26 cellular contexts compared by ENCODE assay signal in the genomic region with DNA sequence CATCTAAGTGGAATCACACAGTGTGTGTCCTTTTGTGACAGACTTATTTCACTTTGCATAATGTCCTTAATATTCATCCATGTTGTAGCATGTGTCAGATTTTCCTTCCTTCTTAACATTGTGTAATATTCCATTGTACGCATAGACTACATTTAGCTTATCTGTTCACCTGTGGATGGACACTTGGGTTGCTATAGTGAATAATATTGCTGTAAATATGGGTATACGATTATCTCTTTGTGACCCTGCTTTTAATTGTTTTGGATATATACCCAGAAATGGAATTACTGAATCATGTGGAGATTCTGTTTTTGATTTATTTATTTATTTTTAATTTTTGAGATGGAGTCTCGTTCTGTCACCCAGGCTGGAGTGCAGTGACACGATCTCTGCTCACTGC.
DNase-seq lines count a peak whose midpoint lies in the region; ATAC-seq and TF ChIP-seq lines count a peak whose summit lies in the region.
"Had no signal": no experiment of that assay in that cellular context is flagged by ENCODE, and none has a peak within 500 bp of the region (broad histone marks: within the 10 kb centered on the region; RNA-seq: fewer than 3 reads in every experiment).

No MANE protein-coding gene starts in this region.

- peak overlapping the region; percentile 82 to 98 (median 91) for H3K4me2 ChIP-seq in BLaER1 treated with 17β-estradiol and CSF1 and Interleukin-3, amounts not matched to agents 10 nM and 100 nM
- H3K4me2 ChIP-seq in HCT116 (ENCODE audit: low read length) = no peak overlapping the region
- H3K4me2 ChIP-seq: A549, PC-9 had no signal

- ATAC-seq in HCT116 = no peak
- no peak for ATAC-seq in GM19351 (IDR thresholded peaks at IDR 0.05; ENCODE audit: unreplicated experiment)
- ATAC-seq in heart left ventricle = no peak
- ATAC-seq: A549, GM12878, sciatic nerve had no signal

- no peak for TF ChIP-seq RAD21 in HCT116 (IDR thresholded peaks at IDR 0.05; ENCODE audit: low read depth)

- H3K9ac ChIP-seq in BLaER1 treated with 17β-estradiol and CSF1 and Interleukin-3, amounts not matched to agents 10 nM and 100 nM = no peak overlapping the region; a peak in 1 of 22 replicates
- H3K9ac ChIP-seq in HCT116 (ENCODE audit: low read length) = no peak overlapping the region
- H3K9ac ChIP-seq: GM23248 had no signal

- peaks cover 72% of the 10 kb centered on the region for H3K4me1 Mint-ChIP-seq in activated CD4-positive, alpha-beta memory T cell treated with anti-CD3 and anti-CD28 coated beads, Interleukin-2, amount 10 ng/mL, durations not matched to agents 7 days and 5 days
- peaks cover 58% of the 10 kb centered on the region for H3K4me1 Mint-ChIP-seq in activated CD4-positive, alpha-beta memory T cell treated with anti-CD3 and anti-CD28 coated beads for 36 hours (ENCODE audit: low read depth)
- peaks cover 89% of the 10 kb centered on the region for H3K4me1 Mint-ChIP-seq in dendritic cell treated with granulocyte-macrophage colony-stimulating factor and Interleukin-4, amounts not matched to agents 40 ng/mL and 50 ng/mL, for 4 days (ENCODE audit: low read depth)

- peak overlapping the region; percentile 32 for H2AFZ ChIP-seq in HCT116 (ENCODE audit: low read depth, low read length, poor library complexity, severe bottlenecking)
- H2AFZ ChIP-seq: GM23248, PC-9 had no signal

- no peaks in the 10 kb centered on the region for H3K27me3 ChIP-seq in BLaER1 treated with 17β-estradiol and CSF1 and Interleukin-3, amounts not matched to agents 10 nM and 100 nM
- H3K27me3 ChIP-seq in HCT116 (ENCODE audit: insufficient read depth, low read length) (no peaks in the 10 kb centered on the region), heart left ventricle (no peaks in the 10 kb centered on the region)
- H3K27me3 ChIP-seq: neutrophil, stomach had no signal

- POLR2A ChIA-PET in activated CD4-positive, alpha-beta memory T cell treated with anti-CD3 and anti-CD28 coated beads, Interleukin-2, amount 10 ng/mL, durations not matched to agents 7 days and 5 days (lab: Charles Lee) = interaction anchor here (4.0 to 16.4 kb wide), 2 partner anchors 28 to 45 kb away, joined by 63 to 270 read pairs; no protein-coding TSS in a partner anchor
- POLR2A ChIA-PET in activated CD4-positive, alpha-beta memory T cell treated with anti-CD3 and anti-CD28 coated beads for 36 hours (lab: Charles Lee) = interaction anchor here (10.5 kb wide), 1 partner anchor 30 kb away, joined by 148 read pairs; no protein-coding TSS in a partner anchor
- POLR2A ChIA-PET in HCT116 (lab: Charles Lee) = no interaction called here

- DNase-seq in activated CD4-positive, alpha-beta memory T cell treated with anti-CD3 and anti-CD28 coated beads, Interleukin-2, amount 10 ng/mL, durations not matched to agents 7 days and 5 days = no peak
- DNase-seq in activated CD4-positive, alpha-beta memory T cell treated with anti-CD3 and anti-CD28 coated beads for 36 hours = no peak
- DNase-seq in HCT116 (ENCODE audit: low read depth, low spot score) = no peak
- DNase-seq in heart left ventricle = no peak
- no peak for DNase-seq in coronary artery (ENCODE audit: low spot score)
- DNase-seq: activated CD4-positive, alpha-beta T cell treated with anti-CD3 and anti-CD28 coated beads for 1 hour; caudate nucleus; erythroblast; GM23248; mesendoderm; MV-4-11; NCI-H1436 treated with DMSO at 0.1 percent for 48 hours; NCI-H345; NCI-H69; PC-9; stimulated activated CD8-positive, alpha-beta memory T cell treated with anti-CD3 and anti-CD28 coated beads, Interleukin-4, amount 100 ng/mL, for 48 hours; stomach had no signal

- 92 to 95% (median 94%) methylated on average over 4 of the region's 4 CpGs for WGBS in heart left ventricle, 4 donors

- peaks cover 25% of the 10 kb centered on the region for H3K36me3 Mint-ChIP-seq in activated CD4-positive, alpha-beta memory T cell treated with anti-CD3 and anti-CD28 coated beads, Interleukin-2, amount 10 ng/mL, durations not matched to agents 7 days and 5 days (ENCODE audit: low read depth)
- H3K36me3 Mint-ChIP-seq in activated CD4-positive, alpha-beta memory T cell treated with anti-CD3 and anti-CD28 coated beads for 36 hours = peaks cover 2% of the 10 kb centered on the region
- no peaks in the 10 kb centered on the region for H3K36me3 Mint-ChIP-seq in dendritic cell treated with granulocyte-macrophage colony-stimulating factor and Interleukin-4, amounts not matched to agents 40 ng/mL and 50 ng/mL, for 4 days (ENCODE audit: low read depth)

- no peaks in the 10 kb centered on the region for H3K9me3 Mint-ChIP-seq in activated CD4-positive, alpha-beta memory T cell treated with anti-CD3 and anti-CD28 coated beads, Interleukin-2, amount 10 ng/mL, durations not matched to agents 7 days and 5 days
- no peaks in the 10 kb centered on the region for H3K9me3 Mint-ChIP-seq in activated CD4-positive, alpha-beta memory T cell treated with anti-CD3 and anti-CD28 coated beads for 36 hours
- H3K9me3 Mint-ChIP-seq in dendritic cell treated with granulocyte-macrophage colony-stimulating factor and Interleukin-4, amounts not matched to agents 40 ng/mL and 50 ng/mL, for 4 days = no peaks in the 10 kb centered on the region

- peaks cover 49 to 90% (median 83%) of the 10 kb centered on the region in 10 experiments for H3K4me1 ChIP-seq in BLaER1 treated with 17β-estradiol and CSF1 and Interleukin-3, amounts not matched to agents 10 nM and 100 nM
- peaks cover 16 to 26% of the 10 kb centered on the region in 2 experiments; a peak in 3 of 4 replicates for H3K4me1 ChIP-seq in HCT116 (ENCODE audit: control insufficient read depth in 1 of 2, insufficient read depth in 2 of 2, low read length in 2 of 2)
- H3K4me1 ChIP-seq in heart left ventricle = peaks cover 0 to 53% (median 16%) of the 10 kb centered on the region in 12 donors

- peaks cover 0 to 13% (median 7%) of the 10 kb centered on the region in 11 experiments; a peak in 9 of 22 replicates for H3K9me3 ChIP-seq in BLaER1 treated with 17β-estradiol and CSF1 and Interleukin-3, amounts not matched to agents 10 nM and 100 nM (replicated peaks in 1 of 11)
- no peaks in the 10 kb centered on the region for H3K9me3 ChIP-seq in HCT116 (ENCODE audit: control insufficient read depth in 1 of 2, insufficient read depth in 1 of 2, low read depth in 1 of 2, low read length in 2 of 2)
- no peaks in the 10 kb centered on the region for H3K9me3 ChIP-seq in heart left ventricle
- H3K9me3 ChIP-seq: A549, neutrophil, stomach had no signal

- no peaks in the 10 kb centered on the region for H3K79me2 ChIP-seq in HCT116 (ENCODE audit: insufficient read depth, low read length)

- BruUV-seq in HCT116 (replicated peaks; lab: Mats Ljungman, UMichigan) = no TSS peak

- RAD21 ChIA-PET in HCT116 (lab: Charles Lee; ENCODE audit: low non-redundant PET in 1 of 2, low total read pairs in 2 of 2, uncharacterized antibody in 2 of 2, unreplicated experiment in 2 of 2) = no interaction called here

- TF ChIP-seq CTCF in HCT116 (IDR thresholded peaks at IDR 0.05 in 2 of 3, conservative IDR thresholded peaks at IDR 0.05 in 1 of 3; ENCODE audit: borderline replicate concordance in 1 of 3, insufficient read depth in 1 of 3, low read depth in 2 of 3, low read length in 2 of 3) (no peak), heart left ventricle (IDR thresholded peaks at IDR 0.05) (no peak), coronary artery (IDR thresholded peaks at IDR 0.05) (no peak)

- CTCF ChIA-PET in activated CD4-positive, alpha-beta memory T cell treated with anti-CD3 and anti-CD28 coated beads, Interleukin-2, amount 10 ng/mL, durations not matched to agents 7 days and 5 days (lab: Charles Lee) = interaction anchor here (4.2 kb wide), 1 partner anchor 55 kb away, joined by 16 read pairs; no protein-coding TSS in a partner anchor
- CTCF ChIA-PET in activated CD4-positive, alpha-beta memory T cell treated with anti-CD3 and anti-CD28 coated beads for 36 hours (lab: Charles Lee) = interaction anchor here (2.6 to 3.2 kb wide), 2 partner anchors 54 to 369 kb away, joined by 9 to 14 read pairs; no protein-coding TSS in a partner anchor
- CTCF ChIA-PET in HCT116 (lab: Charles Lee) = no interaction called here

- H4K20me1 ChIP-seq in BLaER1 treated with 17β-estradiol and CSF1 and Interleukin-3, amounts not matched to agents 10 nM and 100 nM = no peaks in the 10 kb centered on the region
- no peaks in the 10 kb centered on the region for H4K20me1 ChIP-seq in HCT116 (ENCODE audit: insufficient read depth)

- no peaks in the 10 kb centered on the region for H3K9me2 ChIP-seq in HCT116 (ENCODE audit: insufficient read depth)

- no peak overlapping the region for H3K4me3 ChIP-seq in BLaER1 treated with 17β-estradiol and CSF1 and Interleukin-3, amounts not matched to agents 10 nM and 100 nM
- no peak overlapping the region for H3K4me3 ChIP-seq in HCT116 (replicated peaks in 1 of 2; ENCODE audit: low read depth in 1 of 2, low read length in 2 of 2)
- no peak overlapping the region for H3K4me3 ChIP-seq in heart left ventricle
- H3K4me3 ChIP-seq in coronary artery = no peak overlapping the region
- H3K4me3 ChIP-seq: A549, GM12878, GM23248, PC-9, SK-N-MC, stomach had no signal

- intact Hi-C loops in activated CD4-positive, alpha-beta memory T cell treated with anti-CD3 and anti-CD28 coated beads for 36 hours (cut with micrococcal nuclease) = no loop called here
- intact Hi-C loops in HCT116 (cut with micrococcal nuclease) (no loop called here), heart left ventricle (cut with DNase I) (loop anchor here in 2 of 10 donors (5.0 kb wide), 1 partner anchor 94 kb away; a partner anchor contains a TSS)
- intact Hi-C loops in dendritic cell treated with granulocyte-macrophage colony-stimulating factor and Interleukin-4, amounts not matched to agents 40 ng/mL and 50 ng/mL, for 4 days (cut with micrococcal nuclease) = loop anchor here (5.0 kb wide), 2 partner anchors 41 to 224 kb away; no protein-coding TSS in a partner anchor

- peak overlapping the region; percentile 11 for H3K27ac Mint-ChIP-seq in activated CD4-positive, alpha-beta memory T cell treated with anti-CD3 and anti-CD28 coated beads, Interleukin-2, amount 10 ng/mL, durations not matched to agents 7 days and 5 days
- H3K27ac Mint-ChIP-seq in activated CD4-positive, alpha-beta memory T cell treated with anti-CD3 and anti-CD28 coated beads for 36 hours = no peak overlapping the region
- peak overlapping the region; percentile 99 for H3K27ac Mint-ChIP-seq in dendritic cell treated with granulocyte-macrophage colony-stimulating factor and Interleukin-4, amounts not matched to agents 40 ng/mL and 50 ng/mL, for 4 days
- H3K27ac Mint-ChIP-seq: progenitor cell of endocrine pancreas had no signal

- H3K27me3 Mint-ChIP-seq in activated CD4-positive, alpha-beta memory T cell treated with anti-CD3 and anti-CD28 coated beads, Interleukin-2, amount 10 ng/mL, durations not matched to agents 7 days and 5 days = no peaks in the 10 kb centered on the region
- H3K27me3 Mint-ChIP-seq in activated CD4-positive, alpha-beta memory T cell treated with anti-CD3 and anti-CD28 coated beads for 36 hours = no peaks in the 10 kb centered on the region
- peaks cover 2% of the 10 kb centered on the region for H3K27me3 Mint-ChIP-seq in dendritic cell treated with granulocyte-macrophage colony-stimulating factor and Interleukin-4, amounts not matched to agents 40 ng/mL and 50 ng/mL, for 4 days
- H3K27me3 Mint-ChIP-seq: progenitor cell of endocrine pancreas had no signal

- H3K4me3 Mint-ChIP-seq in activated CD4-positive, alpha-beta memory T cell treated with anti-CD3 and anti-CD28 coated beads, Interleukin-2, amount 10 ng/mL, durations not matched to agents 7 days and 5 days = no peak overlapping the region
- H3K4me3 Mint-ChIP-seq in activated CD4-positive, alpha-beta memory T cell treated with anti-CD3 and anti-CD28 coated beads for 36 hours = no peak overlapping the region
- no peak overlapping the region for H3K4me3 Mint-ChIP-seq in dendritic cell treated with granulocyte-macrophage colony-stimulating factor and Interleukin-4, amounts not matched to agents 40 ng/mL and 50 ng/mL, for 4 days

- H3K36me3 ChIP-seq in BLaER1 treated with 17β-estradiol and CSF1 and Interleukin-3, amounts not matched to agents 10 nM and 100 nM = no peaks in the 10 kb centered on the region
- no peaks in the 10 kb centered on the region for H3K36me3 ChIP-seq in HCT116 (ENCODE audit: control insufficient read depth in 1 of 2, insufficient read depth in 2 of 2, low read length in 2 of 2)
- H3K36me3 ChIP-seq in heart left ventricle = no peaks in the 10 kb centered on the region
- H3K36me3 ChIP-seq: neutrophil, stomach had no signal

- TF ChIP-seq POLR2A in HCT116 (IDR thresholded peaks at IDR 0.05; ENCODE audit: borderline replicate concordance, extremely low read depth, insufficient read depth, insufficient read length) (no peak), heart left ventricle (IDR thresholded peaks at IDR 0.05) (no peak)

- H3K27ac ChIP-seq in BLaER1 treated with 17β-estradiol and CSF1 and Interleukin-3, amounts not matched to agents 10 nM and 100 nM = peak overlapping the region in 8 of 11 experiments; percentile 90 to 98 (median 95); a peak in 16 of 22 replicates
- H3K27ac ChIP-seq in HCT116 (ENCODE audit: low read depth, low read length) (no peak overlapping the region), heart left ventricle (no peak overlapping the region), coronary artery (no peak overlapping the region)
- H3K27ac ChIP-seq: A549, GM23248, neutrophil, PC-9, SK-N-MC, stomach had no signal

Comparison
In these comparisons a context has a peak if more than half of its experiments do, and no peak if none do; other contexts are left out.
1. H3K27ac ChIP-seq: peak in BLaER1 treated with 17β-estradiol and CSF1 and Interleukin-3, amounts not matched to agents 10 nM and 100 nM (8 of 11); none in HCT116 (single experiment), heart left ventricle (0 of 12) and coronary artery (0 of 2).